ENCODE assay signal across 1 cellular context in the genomic region with DNA sequence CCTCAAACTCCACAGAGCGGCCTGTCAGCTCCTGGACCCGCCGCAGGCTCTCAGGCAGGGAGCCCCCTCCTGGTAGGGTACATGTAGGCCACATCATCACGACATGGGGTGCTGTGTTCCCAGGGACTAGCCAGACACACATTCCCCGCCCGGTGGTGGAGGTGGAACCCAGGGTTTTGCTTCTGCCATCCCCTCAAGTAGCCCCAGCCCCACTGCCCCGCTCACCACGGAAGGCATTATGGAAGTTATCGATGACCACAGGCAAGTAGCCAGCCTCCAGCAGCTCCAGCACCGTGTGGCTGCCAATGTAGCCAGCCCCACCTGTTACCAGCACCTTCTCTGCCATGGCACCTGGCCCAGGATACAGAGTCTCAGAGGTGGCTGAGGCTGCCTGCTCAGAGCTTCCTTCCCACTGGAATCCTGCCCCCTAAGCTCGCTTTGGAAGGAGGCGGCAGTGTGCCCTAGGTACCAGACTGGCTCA.
TF ChIP-seq lines count a peak whose summit lies in the region.

No MANE protein-coding gene starts in this region.

TF ChIP-seq in HCT116, 20 proteins besides CTCF, POLR2A, EP300 and RAD21 (continued from another document):
- TF ChIP-seq SP1 (IDR thresholded peaks at IDR 0.05; ENCODE audit: low read depth), result no peak
- no peak for TF ChIP-seq CEBPB (IDR thresholded peaks at IDR 0.05; ENCODE audit: low read depth)
- TF ChIP-seq ZFX (IDR thresholded peaks at IDR 0.05), result no peak
- TF ChIP-seq SIN3A (IDR thresholded peaks at IDR 0.05; ENCODE audit: low read depth), result no peak
- no peak for TF ChIP-seq EZH2 (IDR thresholded peaks at IDR 0.05)
- TF ChIP-seq ELF1 (IDR thresholded peaks at IDR 0.05; ENCODE audit: borderline replicate concordance, low read depth), result no peak
- TF ChIP-seq, protein P1, sequence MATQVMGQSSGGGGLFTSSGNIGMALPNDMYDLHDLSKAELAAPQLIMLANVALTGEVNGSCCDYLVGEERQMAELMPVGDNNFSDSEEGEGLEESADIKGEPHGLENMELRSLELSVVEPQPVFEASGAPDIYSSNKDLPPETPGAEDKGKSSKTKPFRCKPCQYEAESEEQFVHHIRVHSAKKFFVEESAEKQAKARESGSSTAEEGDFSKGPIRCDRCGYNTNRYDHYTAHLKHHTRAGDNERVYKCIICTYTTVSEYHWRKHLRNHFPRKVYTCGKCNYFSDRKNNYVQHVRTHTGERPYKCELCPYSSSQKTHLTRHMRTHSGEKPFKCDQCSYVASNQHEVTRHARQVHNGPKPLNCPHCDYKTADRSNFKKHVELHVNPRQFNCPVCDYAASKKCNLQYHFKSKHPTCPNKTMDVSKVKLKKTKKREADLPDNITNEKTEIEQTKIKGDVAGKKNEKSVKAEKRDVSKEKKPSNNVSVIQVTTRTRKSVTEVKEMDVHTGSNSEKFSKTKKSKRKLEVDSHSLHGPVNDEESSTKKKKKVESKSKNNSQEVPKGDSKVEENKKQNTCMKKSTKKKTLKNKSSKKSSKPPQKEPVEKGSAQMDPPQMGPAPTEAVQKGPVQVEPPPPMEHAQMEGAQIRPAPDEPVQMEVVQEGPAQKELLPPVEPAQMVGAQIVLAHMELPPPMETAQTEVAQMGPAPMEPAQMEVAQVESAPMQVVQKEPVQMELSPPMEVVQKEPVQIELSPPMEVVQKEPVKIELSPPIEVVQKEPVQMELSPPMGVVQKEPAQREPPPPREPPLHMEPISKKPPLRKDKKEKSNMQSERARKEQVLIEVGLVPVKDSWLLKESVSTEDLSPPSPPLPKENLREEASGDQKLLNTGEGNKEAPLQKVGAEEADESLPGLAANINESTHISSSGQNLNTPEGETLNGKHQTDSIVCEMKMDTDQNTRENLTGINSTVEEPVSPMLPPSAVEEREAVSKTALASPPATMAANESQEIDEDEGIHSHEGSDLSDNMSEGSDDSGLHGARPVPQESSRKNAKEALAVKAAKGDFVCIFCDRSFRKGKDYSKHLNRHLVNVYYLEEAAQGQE (IDR thresholded peaks at IDR 0.05; ENCODE audit: low read depth), result no peak
- TF ChIP-seq, protein P2, sequence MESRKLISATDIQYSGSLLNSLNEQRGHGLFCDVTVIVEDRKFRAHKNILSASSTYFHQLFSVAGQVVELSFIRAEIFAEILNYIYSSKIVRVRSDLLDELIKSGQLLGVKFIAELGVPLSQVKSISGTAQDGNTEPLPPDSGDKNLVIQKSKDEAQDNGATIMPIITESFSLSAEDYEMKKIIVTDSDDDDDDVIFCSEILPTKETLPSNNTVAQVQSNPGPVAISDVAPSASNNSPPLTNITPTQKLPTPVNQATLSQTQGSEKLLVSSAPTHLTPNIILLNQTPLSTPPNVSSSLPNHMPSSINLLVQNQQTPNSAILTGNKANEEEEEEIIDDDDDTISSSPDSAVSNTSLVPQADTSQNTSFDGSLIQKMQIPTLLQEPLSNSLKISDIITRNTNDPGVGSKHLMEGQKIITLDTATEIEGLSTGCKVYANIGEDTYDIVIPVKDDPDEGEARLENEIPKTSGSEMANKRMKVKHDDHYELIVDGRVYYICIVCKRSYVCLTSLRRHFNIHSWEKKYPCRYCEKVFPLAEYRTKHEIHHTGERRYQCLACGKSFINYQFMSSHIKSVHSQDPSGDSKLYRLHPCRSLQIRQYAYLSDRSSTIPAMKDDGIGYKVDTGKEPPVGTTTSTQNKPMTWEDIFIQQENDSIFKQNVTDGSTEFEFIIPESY (IDR thresholded peaks at IDR 0.05; ENCODE audit: extremely low read depth, insufficient replicate concordance, low read length), result no peak
- no peak for TF ChIP-seq YY1 (IDR thresholded peaks at IDR 0.05; ENCODE audit: extremely low read depth, insufficient replicate concordance, low read depth, low read length)
- no peak for TF ChIP-seq SRF (IDR thresholded peaks at IDR 0.05; ENCODE audit: low read depth)
- TF ChIP-seq, protein P3, sequence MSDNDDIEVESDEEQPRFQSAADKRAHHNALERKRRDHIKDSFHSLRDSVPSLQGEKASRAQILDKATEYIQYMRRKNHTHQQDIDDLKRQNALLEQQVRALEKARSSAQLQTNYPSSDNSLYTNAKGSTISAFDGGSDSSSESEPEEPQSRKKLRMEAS (IDR thresholded peaks at IDR 0.05), result no peak
- no peak for TF ChIP-seq POLR2AphosphoS5 (IDR thresholded peaks at IDR 0.05; ENCODE audit: low read depth, low read length)
- TF ChIP-seq, protein P4, sequence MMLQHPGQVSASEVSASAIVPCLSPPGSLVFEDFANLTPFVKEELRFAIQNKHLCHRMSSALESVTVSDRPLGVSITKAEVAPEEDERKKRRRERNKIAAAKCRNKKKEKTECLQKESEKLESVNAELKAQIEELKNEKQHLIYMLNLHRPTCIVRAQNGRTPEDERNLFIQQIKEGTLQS (IDR thresholded peaks at IDR 0.05), result no peak
- TF ChIP-seq EGR1 (IDR thresholded peaks at IDR 0.05; ENCODE audit: low read depth), result no peak
- TF ChIP-seq EZH2phosphoT487 (IDR thresholded peaks at IDR 0.05; ENCODE audit: borderline replicate concordance), result no peak
